ENCODE assay signal across 1 cellular context in the genomic region with DNA sequence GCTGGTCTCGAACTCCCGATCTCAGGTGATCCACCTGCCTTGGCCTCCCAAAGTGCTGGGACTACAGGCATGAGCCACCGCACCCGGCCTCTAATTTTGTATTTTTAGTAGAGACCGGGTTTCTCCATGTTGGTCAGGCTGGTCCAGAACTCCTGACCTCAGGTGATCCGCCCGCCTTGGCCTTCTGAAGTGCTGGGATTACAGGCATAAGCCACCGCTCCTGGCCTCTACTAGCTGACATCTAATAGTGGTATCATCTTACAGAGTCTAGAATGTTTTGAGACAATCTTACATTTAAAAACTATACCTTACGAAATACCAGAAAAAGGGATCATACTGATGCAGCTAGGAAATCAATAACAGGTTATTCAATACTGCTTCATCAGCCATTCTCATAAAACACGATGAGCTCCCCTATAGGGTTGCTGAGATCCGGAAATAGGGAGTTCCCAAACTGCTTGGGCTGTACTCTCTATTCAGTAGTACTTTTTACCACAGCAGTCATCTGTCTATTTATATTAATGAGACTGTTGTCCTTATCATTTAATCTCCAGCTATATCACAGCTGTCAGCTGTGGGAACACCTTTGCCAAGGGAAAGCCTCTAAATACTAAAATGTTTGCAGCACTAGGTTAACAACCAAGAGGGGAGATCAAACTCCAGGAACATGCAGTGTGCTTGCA.
TF ChIP-seq lines count a peak whose summit lies in the region.

No MANE protein-coding gene starts in this region.

TF ChIP-seq in K562, 482 proteins besides CTCF, POLR2A, EP300 and RAD21 (continued from another document):
- TF ChIP-seq, protein P1, sequence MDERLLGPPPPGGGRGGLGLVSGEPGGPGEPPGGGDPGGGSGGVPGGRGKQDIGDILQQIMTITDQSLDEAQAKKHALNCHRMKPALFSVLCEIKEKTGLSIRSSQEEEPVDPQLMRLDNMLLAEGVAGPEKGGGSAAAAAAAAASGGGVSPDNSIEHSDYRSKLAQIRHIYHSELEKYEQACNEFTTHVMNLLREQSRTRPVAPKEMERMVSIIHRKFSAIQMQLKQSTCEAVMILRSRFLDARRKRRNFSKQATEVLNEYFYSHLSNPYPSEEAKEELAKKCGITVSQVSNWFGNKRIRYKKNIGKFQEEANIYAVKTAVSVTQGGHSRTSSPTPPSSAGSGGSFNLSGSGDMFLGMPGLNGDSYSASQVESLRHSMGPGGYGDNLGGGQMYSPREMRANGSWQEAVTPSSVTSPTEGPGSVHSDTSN (CRISPR knock-in tag; IDR thresholded peaks at IDR 0.05; ENCODE audit: low read depth) = no peak
- TF ChIP-seq, protein P1 (tag; conservative IDR thresholded peaks at IDR 0.05; ENCODE audit: low read depth) = peak; percentile 32; the same call in 1 of the 2 replicates
